ENCODE assay signal across 13 cellular contexts in the genomic region with DNA sequence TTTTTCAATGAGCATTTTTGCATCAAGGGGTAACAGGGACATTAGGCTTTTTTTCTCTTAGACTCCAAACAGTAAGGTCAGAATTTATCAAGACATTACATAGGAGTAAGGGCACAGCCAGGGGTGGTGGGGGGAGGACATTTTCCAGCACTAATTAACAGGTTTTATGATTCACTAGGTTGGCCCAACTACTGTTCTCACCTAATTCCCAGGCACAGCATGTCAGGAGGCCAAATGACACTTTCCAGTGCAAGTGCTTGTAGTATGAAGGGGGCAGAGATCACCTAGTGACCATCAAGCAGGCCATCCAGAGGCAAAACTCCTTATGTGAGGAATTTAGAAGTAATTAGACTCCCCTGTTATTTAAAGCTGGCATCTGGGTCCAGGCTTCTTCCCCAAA. TPM values are rescaled to one million over a fixed set of nuclear protein-coding genes. Genes with fewer than 3 reads are reported as not detected.
DNase-seq lines count a peak whose midpoint lies in the region; FAIRE-seq and TF ChIP-seq lines count a peak whose summit lies in the region.
"Had no signal": no experiment of that assay in that cellular context is flagged by ENCODE, and none has a peak within 500 bp of the region (broad histone marks: within the 10 kb centered on the region; RNA-seq: fewer than 3 reads in every experiment).

No MANE protein-coding gene starts in this region.

- no peak for TF ChIP-seq RAD21 in H1 (IDR thresholded peaks at IDR 0.05 in 1 of 2, conservative IDR thresholded peaks at IDR 0.05 in 1 of 2; ENCODE audit: low read depth in 2 of 2, low read length in 2 of 2)

- H3K27me3 ChIP-seq in H1 (replicated peaks in 1 of 4; ENCODE audit: control insufficient read depth in 3 of 4, extremely low read depth in 1 of 4, insufficient read depth in 3 of 4, low read length in 3 of 4) = no peaks in the 10 kb centered on the region
- no peaks in the 10 kb centered on the region for H3K27me3 ChIP-seq in neuronal stem cell (ENCODE audit: control insufficient read depth in 3 of 3, insufficient read depth in 3 of 3, low read depth in 1 of 3, low read length in 3 of 3)
- no peaks in the 10 kb centered on the region for H3K27me3 ChIP-seq in osteoblast (ENCODE audit: insufficient read depth, low read length)

- H2BK12ac ChIP-seq in H1 (ENCODE audit: low read depth, low read length) (no peak overlapping the region), neuronal stem cell (ENCODE audit: low read length) (no peak overlapping the region)

- H4K5ac ChIP-seq in H1 (ENCODE audit: insufficient read length, low read depth, low read length) = no peak overlapping the region

- peak overlapping the region; percentile 15; the same call in 1 of the 2 replicates for H2BK5ac ChIP-seq in H1 (ENCODE audit: low read depth, low read length)
- H2BK5ac ChIP-seq in neuronal stem cell (ENCODE audit: low read length) = no peak overlapping the region

- no peak overlapping the region for H3K18ac ChIP-seq in H1 (ENCODE audit: extremely low read depth, low read length)
- no peak overlapping the region for H3K18ac ChIP-seq in neuronal stem cell (ENCODE audit: low read length)

- H2BK120ac ChIP-seq in H1 (replicated peaks; ENCODE audit: low read depth, low read length) = no peak overlapping the region
- H2BK120ac ChIP-seq in neuronal stem cell (ENCODE audit: low read depth, low read length) = no peak overlapping the region

- no peak overlapping the region for H2BK15ac ChIP-seq in H1 (ENCODE audit: low read length)
- H2BK15ac ChIP-seq in neuronal stem cell (ENCODE audit: low read length) = no peak overlapping the region

- POLR2A ChIA-PET in H1 (lab: Charles Lee; ENCODE audit: partially characterized antibody) = interaction anchor here (0.9 kb wide), 1 partner anchor 42 kb away, joined by 3 read pairs; no protein-coding TSS in a partner anchor

- H4K20me1 ChIP-seq in H1 (replicated peaks in 1 of 2; ENCODE audit: control insufficient read depth in 1 of 2, insufficient read depth in 2 of 2, low read length in 2 of 2) = peaks cover 3 to 4% of the 10 kb centered on the region in 2 experiments
- H4K20me1 ChIP-seq in osteoblast (ENCODE audit: insufficient read depth, low read length) = peaks cover under 1% of the 10 kb centered on the region

- no peak overlapping the region for H2BK20ac ChIP-seq in H1 (ENCODE audit: low read length)

- H4K91ac ChIP-seq in H1 (replicated peaks; ENCODE audit: insufficient read length, low read length) (no peak overlapping the region), neuronal stem cell (ENCODE audit: low read depth, low read length, poor library complexity) (no peak overlapping the region)

- H3K9me3 ChIP-seq in H1 (ENCODE audit: insufficient read depth in 2 of 2, low read depth in 1 of 2, low read length in 1 of 2) (no peaks in the 10 kb centered on the region), neuronal stem cell (replicated peaks in 1 of 2; ENCODE audit: control insufficient read depth in 2 of 2, insufficient read depth in 1 of 2, low read depth in 1 of 2, low read length in 2 of 2) (no peaks in the 10 kb centered on the region), osteoblast (ENCODE audit: low read depth, low read length) (no peaks in the 10 kb centered on the region)
- H3K9me3 ChIP-seq: Caco-2 had no signal

- no peak overlapping the region for H3K4me2 ChIP-seq in H1 (ENCODE audit: insufficient read depth in 1 of 2, low read depth in 2 of 2, low read length in 2 of 2)
- no peak overlapping the region for H3K4me2 ChIP-seq in neuronal stem cell (ENCODE audit: insufficient read depth, low read length, poor library complexity, severe bottlenecking)
- no peak overlapping the region for H3K4me2 ChIP-seq in osteoblast (ENCODE audit: insufficient read depth, low read length)

- H3K23ac ChIP-seq in H1 (ENCODE audit: insufficient read length) (no peak overlapping the region), neuronal stem cell (ENCODE audit: low read depth, low read length, poor library complexity) (no peak overlapping the region)

- H3K23me2 ChIP-seq in H1 (ENCODE audit: low read depth, low read length) = no peaks in the 10 kb centered on the region

- H3K36me3 ChIP-seq in H1 (ENCODE audit: control insufficient read depth in 2 of 4, insufficient read depth in 4 of 4, low read length in 3 of 4) = no peaks in the 10 kb centered on the region
- no peaks in the 10 kb centered on the region for H3K36me3 ChIP-seq in neuronal stem cell (replicated peaks in 1 of 2; ENCODE audit: control insufficient read depth in 2 of 2, insufficient read depth in 2 of 2, low read length in 2 of 2)
- no peaks in the 10 kb centered on the region for H3K36me3 ChIP-seq in osteoblast (ENCODE audit: insufficient read depth, low read length)

- no peak overlapping the region for H3K4ac ChIP-seq in H1 (replicated peaks; ENCODE audit: insufficient read length, low read depth, low read length)
- no peak overlapping the region for H3K4ac ChIP-seq in neuronal stem cell (ENCODE audit: low read length)

- TF ChIP-seq EP300 in H1 (IDR thresholded peaks at IDR 0.05; ENCODE audit: borderline replicate concordance in 1 of 2, low read depth in 2 of 2, low read length in 2 of 2) = no peak

- CTCF ChIA-PET in H1 (lab: Charles Lee; ENCODE audit: partially characterized antibody) = interaction anchor here (1.5 kb wide), 1 partner anchor 12 kb away, joined by 3 read pairs; no protein-coding TSS in a partner anchor

- H3K27ac ChIP-seq in H1 (ENCODE audit: low read depth, low read length) = no peak overlapping the region
- H3K27ac ChIP-seq in neuronal stem cell (replicated peaks; ENCODE audit: low read length) = no peak overlapping the region
- no peak overlapping the region for H3K27ac ChIP-seq in osteoblast (ENCODE audit: low read depth, low read length)

- H3K9ac ChIP-seq in H1 (replicated peaks in 1 of 4; ENCODE audit: extremely low read depth in 1 of 4, low read depth in 3 of 4, low read length in 3 of 4) (no peak overlapping the region), neuronal stem cell (ENCODE audit: low read depth, low read length, poor library complexity) (no peak overlapping the region)

- H3K14ac ChIP-seq in H1 (ENCODE audit: insufficient read length) = no peak overlapping the region
- H3K14ac ChIP-seq in neuronal stem cell (ENCODE audit: low read length) = no peak overlapping the region

- TF ChIP-seq POLR2A in GM12891 (IDR thresholded peaks at IDR 0.05; ENCODE audit: low read depth, low read length) = no peak
- TF ChIP-seq POLR2A in H1 (IDR thresholded peaks at IDR 0.05; ENCODE audit: control extremely low read depth in 1 of 2, low read depth in 2 of 2, low read length in 2 of 2) = no peak

- H3K4me3 ChIP-seq in H1 (ENCODE audit: extremely low read depth in 1 of 4, insufficient read depth in 2 of 4, low read depth in 3 of 4, low read length in 4 of 4) (no peak overlapping the region), neuronal stem cell (ENCODE audit: low read length in 2 of 2) (no peak overlapping the region), osteoblast (ENCODE audit: insufficient read depth, low read length) (no peak overlapping the region)

- DNase-seq in GM12891 (ENCODE audit: insufficient read length, low spot score) (no peak), H1 (ENCODE audit: low read depth in 1 of 2, low spot score in 2 of 2) (no peak), kidney tubule cell (ENCODE audit: low spot score) (peak; percentile 56), neuronal stem cell (ENCODE audit: low spot score) (no peak), AG08396 (ENCODE audit: low spot score) (no peak), osteoblast (ENCODE audit: insufficient read length, low spot score, missing footprints) (no peak), 8988T (no peak)
- DNase-seq: Caco-2; CD8-positive, alpha-beta memory T cell; DND-41; GF-D8; H7 had no signal

- peaks cover 0 to 4% (median 3%) of the 10 kb centered on the region in 4 experiments; a peak in 3 of 7 replicates for H3K4me1 ChIP-seq in H1 (replicated peaks in 1 of 4; ENCODE audit: control insufficient read depth in 3 of 4, insufficient read depth in 4 of 4, low read length in 3 of 4)
- peaks cover 2 to 7% of the 10 kb centered on the region in 2 donors for H3K4me1 ChIP-seq in neuronal stem cell (ENCODE audit: control insufficient read depth in 2 of 2, insufficient read depth in 1 of 2, low read depth in 1 of 2, low read length in 2 of 2)
- no peaks in the 10 kb centered on the region for H3K4me1 ChIP-seq in osteoblast (ENCODE audit: insufficient read depth, low read length)

- H2AFZ ChIP-seq in H1 (ENCODE audit: low read length) (no peak overlapping the region), neuronal stem cell (ENCODE audit: low read length) (peak overlapping the region; percentile 43), osteoblast (ENCODE audit: low read length) (no peak overlapping the region)

- H3K79me2 ChIP-seq in H1 (ENCODE audit: control insufficient read depth in 1 of 2, insufficient read depth in 2 of 2, low read length in 2 of 2) (peaks cover 3 to 6% of the 10 kb centered on the region in 2 experiments), osteoblast (ENCODE audit: insufficient read depth, low read length) (peaks cover 6% of the 10 kb centered on the region)

- TF ChIP-seq CTCF in H1 (IDR thresholded peaks at IDR 0.05; ENCODE audit: control extremely low read depth in 1 of 3, insufficient read depth in 1 of 3, low read depth in 1 of 3, low read length in 3 of 3) (no peak), osteoblast (IDR thresholded peaks at IDR 0.05; ENCODE audit: extremely low read depth, low read depth, low read length) (no peak)

- H4K8ac ChIP-seq in H1 (ENCODE audit: extremely low read depth, insufficient read depth, low read length) (no peak overlapping the region), neuronal stem cell (ENCODE audit: low read depth, low read length) (no peak overlapping the region)

- H3K56ac ChIP-seq in H1 (replicated peaks; ENCODE audit: insufficient read length, low read depth, low read length) = no peak overlapping the region

- no peaks in the 10 kb centered on the region; the same call in 1 of the 2 replicates for H3K79me1 ChIP-seq in H1 (ENCODE audit: low read depth, low read length)
- H3K79me1 ChIP-seq in neuronal stem cell (ENCODE audit: low read depth, low read length) = no peaks in the 10 kb centered on the region

- no peak overlapping the region for H2AK5ac ChIP-seq in H1 (ENCODE audit: low read depth, low read length)
- no peak overlapping the region for H2AK5ac ChIP-seq in neuronal stem cell (ENCODE audit: low read depth, low read length)

- FAIRE-seq in GM12891 (lab: Jason Lieb, UNC) (peak; percentile 56), H1 (lab: Jason Lieb, UNC) (no peak)
- FAIRE-seq: A204.1 had no signal

RNA-seq across cellular contexts. Expression of gene MBD2, which starts 3.9 kb away (rescaled TPM):
- polyA plus RNA-seq in GM12891 (2012; ENCODE audit: low read depth, missing spikeins) = 46.0 TPM
- total RNA-seq in H1 (2021; fragmentation: NEBNext Ultra II Directional; extraction: Animal tissue kit (Norgen Biotek cat#: 25700)) = 36.2 TPM in 2 replicates
- polyA plus RNA-seq in H1 (2011; rRNA removed) = 34.0 and 52.7 TPM in 2 replicates
- 29.4 TPM for polyA plus RNA-seq in H1 (2011; cell fraction: cytosol; rRNA removed)
- polyA plus RNA-seq in H1 (2011; cell fraction: nucleus; rRNA removed) = 30.5 TPM
- 30.0 to 40.8 TPM (median 34.9 TPM) in 4 replicates for polyA plus RNA-seq in H1 (2012, experiment 1 of 2)
- polyA plus RNA-seq in H1 (2012, experiment 2 of 2) = 22.5 TPM
- polyA plus RNA-seq in H1 (2013, experiment 1 of 2) = 31.0 TPM
- 29.3 TPM for polyA plus RNA-seq in H1 (2013, experiment 2 of 2)
- 39.3 and 52.9 TPM in 2 replicates for polyA minus RNA-seq in H1 (2011; rRNA and poly(A)+ RNA removed)
- 16.2 TPM for polyA minus RNA-seq in H1 (2011; cell fraction: cytosol; rRNA and poly(A)+ RNA removed)
- 17.0 TPM for polyA minus RNA-seq in H1 (2011; cell fraction: nucleus; rRNA and poly(A)+ RNA removed)
- 31.4 TPM for polyA plus RNA-seq in neuronal stem cell (2013, experiment 1 of 2)
- 31.2 TPM for polyA plus RNA-seq in neuronal stem cell (2013, experiment 2 of 2)
- total RNA-seq in osteoblast = 23.9 and 31.5 TPM in 2 replicates

RNA-seq across cellular contexts. Expression of gene POLI, which starts 41.0 kb away (rescaled TPM):
- polyA plus RNA-seq in GM12891 (2012; ENCODE audit: low read depth, missing spikeins) = 6.1 TPM
- 32.4 and 33.5 TPM in 2 replicates for total RNA-seq in H1 (2021; fragmentation: NEBNext Ultra II Directional; extraction: Animal tissue kit (Norgen Biotek cat#: 25700))
- 12.3 and 15.4 TPM in 2 replicates for polyA plus RNA-seq in H1 (2011; rRNA removed)
- 22.5 TPM for polyA plus RNA-seq in H1 (2011; cell fraction: cytosol; rRNA removed)
- polyA plus RNA-seq in H1 (2011; cell fraction: nucleus; rRNA removed) = 19.6 TPM
- 15.3 to 27.5 TPM (median 18.9 TPM) in 4 replicates for polyA plus RNA-seq in H1 (2012, experiment 1 of 2)
- polyA plus RNA-seq in H1 (2012, experiment 2 of 2) = 1.6 TPM
- 22.3 TPM for polyA plus RNA-seq in H1 (2013, experiment 1 of 2)
- polyA plus RNA-seq in H1 (2013, experiment 2 of 2) = 21.3 TPM
- polyA minus RNA-seq in H1 (2011; rRNA and poly(A)+ RNA removed) = 25.0 and 35.6 TPM in 2 replicates
- polyA minus RNA-seq in H1 (2011; cell fraction: cytosol; rRNA and poly(A)+ RNA removed) = 21.4 TPM
- polyA minus RNA-seq in H1 (2011; cell fraction: nucleus; rRNA and poly(A)+ RNA removed) = 63.3 TPM
- polyA plus RNA-seq in neuronal stem cell (2013, experiment 1 of 2) = 36.1 TPM
- polyA plus RNA-seq in neuronal stem cell (2013, experiment 2 of 2) = 38.0 TPM
- total RNA-seq in osteoblast = 34.0 and 39.8 TPM in 2 replicates
